8 cellular contexts compared by ENCODE assay signal in genomic region chr10:1715821-1716220, GRCh38. TPM values are rescaled to one million over a fixed set of nuclear protein-coding genes. Genes with fewer than 3 reads are reported as not detected.
DNase-seq lines count a peak whose midpoint lies in the region; ATAC-seq and TF ChIP-seq lines count a peak whose summit lies in the region.

No MANE protein-coding gene starts in this region.

- H3K36me3 ChIP-seq in DND-41 (ENCODE audit: insufficient read depth, low read length) (no peaks in the 10 kb centered on the region), HCT116 (ENCODE audit: control insufficient read depth in 1 of 2, insufficient read depth in 2 of 2, low read length in 2 of 2) (no peaks in the 10 kb centered on the region)

- H3K9me3 Mint-ChIP-seq in WTC11 (peaks cover 9% of the 10 kb centered on the region), nephron (no peaks in the 10 kb centered on the region)

- no peak for TF ChIP-seq RAD21 in HCT116 (IDR thresholded peaks at IDR 0.05; ENCODE audit: low read depth)

- TF ChIP-seq POLR2A in HCT116 (IDR thresholded peaks at IDR 0.05; ENCODE audit: borderline replicate concordance, extremely low read depth, insufficient read depth, insufficient read length), result no peak

- no peak overlapping the region for H3K9ac ChIP-seq in DND-41 (ENCODE audit: low read depth, low read length)
- H3K9ac ChIP-seq in HCT116 (ENCODE audit: low read length), result no peak overlapping the region

- no peaks in the 10 kb centered on the region for H3K4me1 ChIP-seq in DND-41 (ENCODE audit: insufficient read depth, low read length)
- H3K4me1 ChIP-seq in HCT116 (ENCODE audit: control insufficient read depth in 1 of 2, insufficient read depth in 2 of 2, low read length in 2 of 2), result no peaks in the 10 kb centered on the region

- peak overlapping the region; percentile 46 for H3K4me3 Mint-ChIP-seq in WTC11
- H3K4me3 Mint-ChIP-seq in nephron, result no peak overlapping the region

- H2AFZ ChIP-seq in DND-41 (ENCODE audit: low read depth, low read length) (no peak overlapping the region), HCT116 (ENCODE audit: low read depth, low read length, poor library complexity, severe bottlenecking) (no peak overlapping the region)

- H3K4me3 ChIP-seq in DND-41 (ENCODE audit: low read depth in 1 of 2, low read length in 2 of 2) (no peak overlapping the region), HCT116 (replicated peaks in 1 of 2; ENCODE audit: low read depth in 1 of 2, low read length in 2 of 2) (no peak overlapping the region)

- TF ChIP-seq CTCF in DND-41 (IDR thresholded peaks at IDR 0.05; ENCODE audit: borderline replicate concordance, extremely low read depth, low read length, poor library complexity, severe bottlenecking) (peak; percentile 72), HCT116 (IDR thresholded peaks at IDR 0.05 in 2 of 3, conservative IDR thresholded peaks at IDR 0.05 in 1 of 3; ENCODE audit: borderline replicate concordance in 1 of 3, insufficient read depth in 1 of 3, low read depth in 2 of 3, low read length in 2 of 3) (peak in 2 of 3 experiments; percentile 35 to 38; a peak in 3 of 6 replicates), WTC11 (IDR thresholded peaks at IDR 0.05) (peak; percentile 30; the same call in 1 of the 2 replicates), nephron (IDR thresholded peaks at IDR 0.05; ENCODE audit: unreplicated experiment in 3 of 3) (peak in 2 of 3 experiments; percentile 13 to 40), GM20000 (IDR thresholded peaks at IDR 0.05; ENCODE audit: extremely low read depth, missing control alignments) (no peak)

- H3K36me3 Mint-ChIP-seq in WTC11 (no peaks in the 10 kb centered on the region), nephron (ENCODE audit: low read depth) (no peaks in the 10 kb centered on the region)

- H3K27me3 Mint-ChIP-seq in WTC11 (ENCODE audit: low read depth) (peaks cover 2% of the 10 kb centered on the region), nephron (ENCODE audit: low read depth) (peaks cover 33% of the 10 kb centered on the region)

- H4K20me1 ChIP-seq in DND-41 (ENCODE audit: insufficient read depth, low read length) (no peaks in the 10 kb centered on the region), HCT116 (ENCODE audit: insufficient read depth) (no peaks in the 10 kb centered on the region)

- H3K27ac Mint-ChIP-seq in WTC11 (no peak overlapping the region), nephron (no peak overlapping the region)

- H3K27ac ChIP-seq in DND-41 (ENCODE audit: low read length) (no peak overlapping the region), HCT116 (ENCODE audit: low read depth, low read length) (no peak overlapping the region)

- POLR2A ChIA-PET in HCT116 (lab: Charles Lee), result no interaction called here
- POLR2A ChIA-PET in WTC11 (lab: Charles Lee), result interaction anchor here (1.3 kb wide), 1 partner anchor 22 kb away, joined by 4 read pairs; the partner anchor contains the start of gene ADARB2

- ATAC-seq in DND-41 (ENCODE audit: insufficient read depth, low read depth) (peak; percentile 80), HCT116 (peak; percentile 59), WTC11 (peak; percentile 90), HG03196 (IDR thresholded peaks at IDR 0.05; ENCODE audit: unreplicated experiment) (no peak), Right ventricle myocardium superior (ENCODE audit: poor library complexity) (no peak)

- H3K27me3 ChIP-seq in DND-41 (ENCODE audit: insufficient read depth, low read length, poor library complexity) (peaks cover 18% of the 10 kb centered on the region), HCT116 (ENCODE audit: insufficient read depth, low read length) (no peaks in the 10 kb centered on the region)

- DNase-seq in DND-41, result peak; percentile 43
- no peak for DNase-seq in HCT116 (ENCODE audit: low read depth, low spot score)
- peak; percentile 60 for DNase-seq in WTC11 (ENCODE audit: low spot score)
- no peak for DNase-seq in GM19238 (ENCODE audit: insufficient read length, low spot score)
- DNase-seq in GM20000 (ENCODE audit: low spot score), result no peak
- DNase-seq in Right ventricle myocardium superior, result no peak

- H3K79me2 ChIP-seq in DND-41 (ENCODE audit: insufficient read depth, low read length) (no peaks in the 10 kb centered on the region), HCT116 (ENCODE audit: insufficient read depth, low read length) (no peaks in the 10 kb centered on the region)

- CTCF ChIA-PET in HCT116 (lab: Charles Lee) (no interaction called here), WTC11 (lab: Charles Lee) (interaction anchor here (0.7 to 1.9 kb wide), 17 partner anchors 8 to 1212 kb away, joined by 3 to 22 read pairs (median 3); partner anchors contain the start of gene ADARB2)

- H3K4me1 Mint-ChIP-seq in WTC11 (peaks cover 21% of the 10 kb centered on the region), nephron (no peaks in the 10 kb centered on the region)

- intact Hi-C loops in HCT116 (cut with micrococcal nuclease), result no loop called here
- intact Hi-C loops in Right ventricle myocardium superior (cut with DNase I), result no loop called here

- no peak overlapping the region for H3K4me2 ChIP-seq in DND-41 (ENCODE audit: insufficient read depth, low read length)
- no peak overlapping the region for H3K4me2 ChIP-seq in HCT116 (ENCODE audit: low read length)

- BruUV-seq in HCT116 (replicated peaks; lab: Mats Ljungman, UMichigan), result no TSS peak

- RAD21 ChIA-PET in HCT116 (lab: Charles Lee; ENCODE audit: low non-redundant PET in 1 of 2, low total read pairs in 2 of 2, uncharacterized antibody in 2 of 2, unreplicated experiment in 2 of 2), result no interaction called here

- H3K9me3 ChIP-seq in DND-41 (ENCODE audit: insufficient read depth, low read length, severe bottlenecking) (no peaks in the 10 kb centered on the region), HCT116 (ENCODE audit: control insufficient read depth in 1 of 2, insufficient read depth in 1 of 2, low read depth in 1 of 2, low read length in 2 of 2) (no peaks in the 10 kb centered on the region)

- H3K9me2 ChIP-seq in HCT116 (ENCODE audit: insufficient read depth), result no peaks in the 10 kb centered on the region

TF ChIP-seq in HCT116, 20 proteins besides CTCF, POLR2A, EP300 and RAD21:
- TF ChIP-seq CBX3 (IDR thresholded peaks at IDR 0.05; ENCODE audit: low read depth) (no peak), ZBTB33 (IDR thresholded peaks at IDR 0.05; ENCODE audit: extremely low read depth, insufficient replicate concordance, low read length) (no peak), TCF7L2 (IDR thresholded peaks at IDR 0.05; ENCODE audit: borderline replicate concordance, extremely low read depth, insufficient read depth, insufficient read length) (no peak), EZH2phosphoT487 (IDR thresholded peaks at IDR 0.05; ENCODE audit: borderline replicate concordance) (no peak), SIN3A (IDR thresholded peaks at IDR 0.05; ENCODE audit: low read depth) (no peak), SP1 (IDR thresholded peaks at IDR 0.05; ENCODE audit: low read depth) (no peak)

TF ChIP-seq in WTC11, 78 proteins besides CTCF, POLR2A, EP300 and RAD21 (continues in another document):
- TF ChIP-seq MYBL2 (CRISPR knock-in tag; IDR thresholded peaks at IDR 0.05) (no peak), ARID4B (CRISPR knock-in tag; IDR thresholded peaks at IDR 0.05; ENCODE audit: borderline replicate concordance) (no peak), FOXP4 (CRISPR knock-in tag; IDR thresholded peaks at IDR 0.05) (0 out of 2 replicates have a peak, but pooled peaks have one; percentile 24), SOX15 (CRISPR knock-in tag; IDR thresholded peaks at IDR 0.05) (no peak), FOXJ3 (CRISPR knock-in tag; IDR thresholded peaks at IDR 0.05; ENCODE audit: borderline replicate concordance) (no peak), ETV6 (CRISPR knock-in tag; IDR thresholded peaks at IDR 0.05) (no peak)

RNA-seq across cellular contexts. Expression of gene ADARB2, which starts 21.5 kb away (rescaled TPM):
- not detected for total RNA-seq in HCT116 (2021; ENCODE audit: unreplicated experiment)
- polyA plus RNA-seq in HCT116 (2012), result not detected in 2 replicates
- total RNA-seq in WTC11 (2021), result 3.3 to 4.9 TPM (median 3.7 TPM) in 3 replicates
- not detected for total RNA-seq in Right ventricle myocardium superior

Comparison
In these comparisons a context has a peak if more than half of its experiments do, and no peak if none do; other contexts are left out.
1. ATAC-seq: peak in DND-41 (single experiment), HCT116 (single experiment) and WTC11 (single experiment); none in HG03196 (single experiment) and Right ventricle myocardium superior (single experiment).
2. DNase-seq: peak in DND-41 (single experiment) and WTC11 (single experiment); none in HCT116 (single experiment), GM19238 (single experiment), GM20000 (single experiment) and Right ventricle myocardium superior (single experiment).